Comparison of ENCODE assay signal across 8 cellular contexts in the genomic region with DNA sequence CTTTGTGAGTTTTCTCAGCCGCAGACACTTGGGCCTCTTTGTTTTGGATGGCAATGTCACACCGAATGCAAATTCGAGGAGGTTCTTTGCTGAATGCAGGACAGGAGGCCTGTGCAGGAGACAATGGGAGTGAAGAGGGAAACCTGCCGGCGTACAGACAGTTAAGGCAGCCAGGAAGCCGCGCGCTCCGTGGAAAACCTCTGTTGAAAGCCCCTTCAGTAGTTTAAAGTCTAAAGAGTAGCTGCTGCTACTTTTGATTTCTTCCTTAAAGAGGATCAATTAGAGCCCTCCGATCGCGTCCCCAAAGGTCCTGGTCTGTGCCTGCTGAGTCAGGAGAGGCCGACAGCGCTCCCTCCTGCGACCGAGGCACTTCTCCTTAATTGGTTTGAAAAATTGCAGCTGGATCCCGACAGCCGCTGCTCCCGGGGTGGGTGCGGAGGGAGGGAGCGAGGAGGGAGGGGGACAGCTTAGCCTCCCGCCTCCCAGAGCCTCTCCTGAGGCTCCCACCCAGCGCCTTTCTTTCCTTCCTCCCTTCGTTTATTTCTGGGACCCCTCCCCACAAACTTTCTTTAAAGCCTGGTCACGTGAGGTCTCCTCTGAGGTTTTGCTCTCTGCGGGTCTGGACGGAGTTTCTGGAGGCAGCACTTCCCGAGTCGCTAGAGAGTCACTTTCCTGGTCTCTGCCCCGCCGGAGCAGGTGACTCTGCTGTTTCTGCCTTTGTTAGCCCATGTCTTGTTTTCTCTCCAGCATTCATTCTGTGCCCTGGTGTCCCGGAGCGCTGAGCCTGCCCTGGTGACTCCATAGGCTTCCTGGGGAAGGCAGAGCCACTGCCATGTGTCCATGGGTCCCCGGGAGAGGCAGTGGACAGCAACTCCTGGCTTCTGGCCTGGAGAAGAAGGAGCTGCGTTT. TPM values are rescaled to one million over a fixed set of nuclear protein-coding genes. Genes with fewer than 3 reads are reported as not detected.
A peak's percentile ranks its signal among the peaks of the same experiment; 100 is the strongest.
DNase-seq lines count a peak whose midpoint lies in the region; TF ChIP-seq lines count a peak whose summit lies in the region.

No MANE protein-coding gene starts in this region.

- TF ChIP-seq CTCF in vagina (IDR thresholded peaks at IDR 0.05), result no peak

- peaks cover 11% of the 10 kb centered on the region; the same call in 1 of the 2 replicates for H3K4me1 ChIP-seq in HUES6 (ENCODE audit: control insufficient read depth, insufficient read depth, low read length)
- peaks cover 8% of the 10 kb centered on the region for H3K4me1 ChIP-seq in mucosa of stomach (ENCODE audit: control insufficient read depth, insufficient read depth, low read length)
- H3K4me1 ChIP-seq in vagina, result peaks cover 7% of the 10 kb centered on the region

- DNase-seq in AG08396 (ENCODE audit: low spot score) (peak; percentile 74), SKM-1 treated with dmso at 0.1 percent for 144 hours (lab: John Stamatoyannopoulos, UW; ENCODE audit: unreplicated experiment) (peak; percentile 57), fibroblast of gingiva (ENCODE audit: low read depth) (peak; percentile 44), vagina (ENCODE audit: extremely low spot score in 2 of 2) (peak in 1 of 2 donors; percentile 83), mesenteric fat pad (ENCODE audit: low spot score) (no peak)
- no peak for DNase-seq in stimulated activated CD4-positive, alpha-beta T cell treated with anti-CD3 and anti-CD28 coated beads, Interleukin-2, amount 100 ng/mL, for 24 hours

- intact Hi-C loops in vagina (cut with DNase I), result no loop called here

- H3K9me3 ChIP-seq in HUES6 (ENCODE audit: control insufficient read depth, insufficient read depth, low read depth, low read length), result no peaks in the 10 kb centered on the region
- no peaks in the 10 kb centered on the region for H3K9me3 ChIP-seq in mucosa of stomach (ENCODE audit: control insufficient read depth, low read length)
- H3K9me3 ChIP-seq in vagina, result no peaks in the 10 kb centered on the region

- H3K36me3 ChIP-seq in HUES6 (ENCODE audit: control insufficient read depth, insufficient read depth, low read length) (no peaks in the 10 kb centered on the region), mucosa of stomach (ENCODE audit: control insufficient read depth, insufficient read depth, low read length) (no peaks in the 10 kb centered on the region), vagina (no peaks in the 10 kb centered on the region)

- peak overlapping the region; percentile 75 for H3K4me3 ChIP-seq in HUES6 (ENCODE audit: low read depth, low read length)
- peak overlapping the region; percentile 31 for H3K4me3 ChIP-seq in mucosa of stomach (ENCODE audit: low read length)
- H3K4me3 ChIP-seq in vagina, result peak overlapping the region; percentile 47 to 57

- H3K27ac ChIP-seq in HUES6 (ENCODE audit: low read depth, low read length) (peak overlapping the region; percentile 63; the same call in 1 of the 2 replicates), vagina (peak overlapping the region; percentile 66)

- peak overlapping the region; percentile 68 for H3K9ac ChIP-seq in HUES6 (ENCODE audit: low read length)
- peak overlapping the region; percentile 59 for H3K9ac ChIP-seq in mucosa of stomach (ENCODE audit: low read length)

- peaks cover 6% of the 10 kb centered on the region; the same call in 1 of the 2 replicates for H3K27me3 ChIP-seq in HUES6 (ENCODE audit: control insufficient read depth, insufficient read depth, low read length)
- peaks cover 3% of the 10 kb centered on the region for H3K27me3 ChIP-seq in mucosa of stomach (ENCODE audit: control insufficient read depth, insufficient read depth, low read length)
- no peaks in the 10 kb centered on the region for H3K27me3 ChIP-seq in vagina

- no peak for TF ChIP-seq POLR2A in vagina (IDR thresholded peaks at IDR 0.05)

RNA-seq across cellular contexts. Expression of gene RPP40, which starts 22.3 kb away (rescaled TPM):
- total RNA-seq in vagina (4.7 TPM), mesenteric fat pad (8.4 TPM)

RNA-seq across cellular contexts. Expression of gene PPP1R3G, which starts 59.0 kb away (rescaled TPM):
- total RNA-seq in vagina (4.4 TPM), mesenteric fat pad (1.3 TPM)

Comparison
In these comparisons a context has a peak if more than half of its experiments do, and no peak if none do; other contexts are left out.
1. DNase-seq: peak in AG08396 (single experiment), SKM-1 treated with dmso at 0.1 percent for 144 hours (single experiment) and fibroblast of gingiva (single experiment); none in stimulated activated CD4-positive, alpha-beta T cell treated with anti-CD3 and anti-CD28 coated beads, Interleukin-2, amount 100 ng/mL, for 24 hours (0 of 2) and mesenteric fat pad (single experiment).
2. Peak in every context shown above with its lines, with median percentiles within 50 percentile points of each other: H3K4me3 ChIP-seq.